In the genomic region with DNA sequence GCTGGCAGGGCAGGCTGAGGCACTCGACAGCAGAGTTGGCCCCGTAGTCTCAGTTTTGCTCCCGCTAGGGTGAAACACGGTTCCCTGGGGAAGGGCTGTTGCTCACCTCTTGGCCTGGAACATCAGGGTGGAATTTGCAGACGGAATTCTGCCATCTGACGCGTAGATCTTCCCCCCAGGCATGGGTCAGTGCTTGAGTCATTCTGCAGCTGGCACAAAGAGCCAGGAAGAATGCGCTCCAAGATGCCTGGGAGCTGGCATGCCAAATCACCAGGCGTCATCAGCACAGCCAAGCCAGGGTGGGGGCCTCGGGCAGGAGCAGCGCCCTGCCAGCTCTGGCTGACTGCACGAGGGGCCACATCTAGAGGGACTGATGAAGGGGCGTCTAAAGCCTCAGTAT, we compare ENCODE assay signal across 8 cellular contexts. TPM values are rescaled to one million over a fixed set of nuclear protein-coding genes. Genes with fewer than 3 reads are reported as not detected.
DNase-seq lines count a peak whose midpoint lies in the region; TF ChIP-seq lines count a peak whose summit lies in the region.

No MANE protein-coding gene starts in this region.

- H3K27me3 ChIP-seq in kidney epithelial cell (ENCODE audit: control insufficient read depth, insufficient read depth, low read length): no peaks in the 10 kb centered on the region
- no peaks in the 10 kb centered on the region for H3K27me3 ChIP-seq in tibial artery
- no peaks in the 10 kb centered on the region for H3K27me3 ChIP-seq in effector memory CD4-positive, alpha-beta T cell (replicated peaks; ENCODE audit: control insufficient read depth, insufficient read depth, low read length, poor library complexity, severe bottlenecking)

- H3K36me3 ChIP-seq in kidney epithelial cell (ENCODE audit: control insufficient read depth, insufficient read depth, low read length) (no peaks in the 10 kb centered on the region), tibial artery (no peaks in the 10 kb centered on the region)
- H3K36me3 ChIP-seq in effector memory CD4-positive, alpha-beta T cell (ENCODE audit: control insufficient read depth, insufficient read depth, low read length): no peaks in the 10 kb centered on the region

- H3K9me3 ChIP-seq in tibial artery: no peaks in the 10 kb centered on the region
- no peaks in the 10 kb centered on the region for H3K9me3 ChIP-seq in effector memory CD4-positive, alpha-beta T cell (ENCODE audit: control insufficient read depth, low read length)

- no peak overlapping the region for H3K4me3 ChIP-seq in kidney epithelial cell (ENCODE audit: low read depth, low read length)
- H3K4me3 ChIP-seq in tibial artery: peak overlapping the region; percentile 20 to 31
- H3K4me3 ChIP-seq in effector memory CD4-positive, alpha-beta T cell (ENCODE audit: insufficient read depth, low read depth, low read length, poor library complexity, severe bottlenecking): no peak overlapping the region

- H3K4me1 ChIP-seq in tibial artery: peaks cover 12 to 58% (median 51%) of the 10 kb centered on the region in 4 donors
- H3K4me1 ChIP-seq in effector memory CD4-positive, alpha-beta T cell (ENCODE audit: control insufficient read depth, insufficient read depth, low read length, poor library complexity, severe bottlenecking): peaks cover 42% of the 10 kb centered on the region

- in situ Hi-C loops in T47D (cut with HindIII; ENCODE audit: low pct_unique_long_range_greater_than_20kb, low sequenced_read_pairs): no loop called here

- TF ChIP-seq CTCF in kidney epithelial cell (IDR thresholded peaks at IDR 0.05; ENCODE audit: insufficient read depth, low read length, poor library complexity, severe bottlenecking) (no peak), tibial artery (IDR thresholded peaks at IDR 0.05) (no peak), GM10266 (IDR thresholded peaks at IDR 0.05; ENCODE audit: control insufficient read depth, insufficient read depth, low read depth, missing control alignments) (no peak)

- peak overlapping the region; percentile 74 to 81 for H3K27ac ChIP-seq in tibial artery
- no peak overlapping the region for H3K27ac ChIP-seq in effector memory CD4-positive, alpha-beta T cell (ENCODE audit: insufficient read depth, low read length, poor library complexity, severe bottlenecking)

- intact Hi-C loops in tibial artery (cut with DNase I; ENCODE audit: low total_unique reads): loop anchor here (5.0 kb wide), 2 partner anchors 118 to 283 kb away; a partner anchor contains a TSS

- DNase-seq in HS-5 (ENCODE audit: low read depth): peak; percentile 95
- peak; percentile 83 to 92 for DNase-seq in T47D (ENCODE audit: low read depth in 1 of 2, low spot score in 1 of 2)
- DNase-seq in kidney epithelial cell (ENCODE audit: low read depth): peak; percentile 95
- DNase-seq in tibial artery: peak; percentile 79 to 97
- no peak for DNase-seq in GM10266 (ENCODE audit: extremely low spot score)
- DNase-seq in effector memory CD4-positive, alpha-beta T cell: no peak
- no peak for DNase-seq in D341Med (ENCODE audit: low spot score)
- DNase-seq in NOMO-1 treated with DMSO at 0.1 percent for 48 hours (lab: John Stamatoyannopoulos, UW; ENCODE audit: unreplicated experiment): no peak

RNA-seq across cellular contexts. Expression of a gene that starts 42.7 kb away (rescaled TPM):
- 354 and 394 TPM in 2 replicates for total RNA-seq in kidney epithelial cell

Comparison
In these comparisons a context has a peak if more than half of its experiments do, and no peak if none do; other contexts are left out.
1. DNase-seq: peak in HS-5 (single experiment), T47D (2 of 2), kidney epithelial cell (single experiment) and tibial artery (2 of 2); none in GM10266 (single experiment), effector memory CD4-positive, alpha-beta T cell (0 of 3), D341Med (single experiment) and NOMO-1 treated with DMSO at 0.1 percent for 48 hours (single experiment).
2. H3K4me3 ChIP-seq: peak in tibial artery (2 of 2); none in kidney epithelial cell (single experiment) and effector memory CD4-positive, alpha-beta T cell (single experiment).